Comparison of ENCODE assay signal across 8 cellular contexts in genomic region chr1:36307601-36308330, GRCh38. TPM values are rescaled to one million over a fixed set of nuclear protein-coding genes. Genes with fewer than 3 reads are reported as not detected.
DNase-seq lines count a peak whose midpoint lies in the region; ATAC-seq and TF ChIP-seq lines count a peak whose summit lies in the region.

No MANE protein-coding gene starts in this region.

- TF ChIP-seq CTCF in activated CD8-positive, alpha-beta T cell treated with anti-CD3 and anti-CD28 coated beads for 36 hours (IDR thresholded peaks at IDR 0.05) = no peak

- H3K4me1 Mint-ChIP-seq in activated CD4-positive, alpha-beta T cell treated with anti-CD3 and anti-CD28 coated beads for 36 hours = peaks cover 37% of the 10 kb centered on the region
- peaks cover 30% of the 10 kb centered on the region for H3K4me1 Mint-ChIP-seq in activated CD8-positive, alpha-beta T cell treated with anti-CD3 and anti-CD28 coated beads for 36 hours (ENCODE audit: low read depth)
- H3K4me1 Mint-ChIP-seq in stimulated activated naive B cell treated with anti-CD40 and anti-IgM and Interleukin-4, amounts not matched to agents 10 μg/mL and 1 μg/mL and 100 μg/mL, for 72 hours = peaks cover 25 to 43% of the 10 kb centered on the region in 2 donors

- intact Hi-C loops in activated CD4-positive, alpha-beta T cell treated with anti-CD3 and anti-CD28 coated beads for 36 hours (cut with DNase I, micrococcal nuclease) = loop anchor here (1.0 to 5.0 kb wide), 8 partner anchors 15 to 1165 kb away; partner anchors contain the start of genes EVA1B (in 2 of the 2), AGO3 (in 1 of the 2), THRAP3 (in 1 of the 2) and TRAPPC3 (in 1 of the 2)
- intact Hi-C loops in activated CD8-positive, alpha-beta T cell treated with anti-CD3 and anti-CD28 coated beads for 36 hours (cut with micrococcal nuclease) = no loop called here

- no peaks in the 10 kb centered on the region for H3K9me3 ChIP-seq in iPS DF 6.9 (ENCODE audit: control insufficient read depth, insufficient read depth, low read length)

- no CpG with 5 or more reads among the region's 10 CpGs for WGBS in iPS DF 6.9 (ENCODE audit: insufficient coverage, insufficient read length)

- DNase-seq in activated CD4-positive, alpha-beta T cell treated with anti-CD3 and anti-CD28 coated beads for 36 hours = peak; percentile 22
- DNase-seq in activated CD4-positive, alpha-beta T cell treated with anti-CD3 and anti-CD28 coated beads, Interleukin-2, amount 50 U/mL, for 4 hours = no peak
- DNase-seq in activated CD8-positive, alpha-beta T cell treated with anti-CD3 and anti-CD28 coated beads for 36 hours = no peak
- DNase-seq in iPS DF 6.9 (ENCODE audit: low read depth, low spot score) (no peak), NCI-H510A treated with DMSO at 0.1 percent for 48 hours (lab: John Stamatoyannopoulos, UW) (no peak), nucleus accumbens (lab: John Stamatoyannopoulos, UW) (no peak)
- DNase-seq in stimulated activated naive B cell treated with anti-CD40 and anti-IgM and Interleukin-4, amounts not matched to agents 10 μg/mL and 1 μg/mL and 100 μg/mL, for 72 hours = no peak

- H3K27me3 Mint-ChIP-seq in activated CD4-positive, alpha-beta T cell treated with anti-CD3 and anti-CD28 coated beads for 36 hours = no peaks in the 10 kb centered on the region
- no peaks in the 10 kb centered on the region for H3K27me3 Mint-ChIP-seq in activated CD8-positive, alpha-beta T cell treated with anti-CD3 and anti-CD28 coated beads for 36 hours
- H3K27me3 Mint-ChIP-seq in stimulated activated naive B cell treated with anti-CD40 and anti-IgM and Interleukin-4, amounts not matched to agents 10 μg/mL and 1 μg/mL and 100 μg/mL, for 72 hours = peaks cover 0 to 3% of the 10 kb centered on the region in 2 donors

- CTCF ChIA-PET in activated CD4-positive, alpha-beta T cell treated with anti-CD3 and anti-CD28 coated beads for 36 hours (lab: Charles Lee) = interaction anchor here (1.6 kb wide), 1 partner anchor 112 kb away, joined by 6 read pairs; no protein-coding TSS in a partner anchor
- CTCF ChIA-PET in activated CD8-positive, alpha-beta T cell treated with anti-CD3 and anti-CD28 coated beads for 36 hours (lab: Charles Lee) = interaction anchor here (1.4 to 2.0 kb wide), 3 partner anchors 35 to 112 kb away, joined by 4 to 5 read pairs (median 5); no protein-coding TSS in a partner anchor

- H3K36me3 ChIP-seq in iPS DF 6.9 (ENCODE audit: control insufficient read depth, insufficient read depth, low read length) = 0 out of 2 replicates have a peak, but pooled peaks cover 4% of the 10 kb centered on the region

- no peaks in the 10 kb centered on the region for H3K9me3 Mint-ChIP-seq in activated CD4-positive, alpha-beta T cell treated with anti-CD3 and anti-CD28 coated beads for 36 hours (ENCODE audit: low read depth)
- H3K9me3 Mint-ChIP-seq in activated CD8-positive, alpha-beta T cell treated with anti-CD3 and anti-CD28 coated beads for 36 hours = no peaks in the 10 kb centered on the region
- no peaks in the 10 kb centered on the region for H3K9me3 Mint-ChIP-seq in stimulated activated naive B cell treated with anti-CD40 and anti-IgM and Interleukin-4, amounts not matched to agents 10 μg/mL and 1 μg/mL and 100 μg/mL, for 72 hours

- H3K4me1 ChIP-seq in iPS DF 6.9 (ENCODE audit: control insufficient read depth, insufficient read depth, low read length) = peaks cover 2% of the 10 kb centered on the region; the same call in 1 of the 2 replicates

- ATAC-seq in activated CD4-positive, alpha-beta T cell treated with anti-CD3 and anti-CD28 coated beads for 36 hours = no peak
- no peak for ATAC-seq in activated CD8-positive, alpha-beta T cell treated with anti-CD3 and anti-CD28 coated beads for 36 hours
- ATAC-seq in stimulated activated naive B cell treated with anti-CD40 and anti-IgM and Interleukin-4, amounts not matched to agents 10 μg/mL and 1 μg/mL and 100 μg/mL, for 72 hours (replicated peaks) = no peak
- ATAC-seq in GM18511 (IDR thresholded peaks at IDR 0.05; ENCODE audit: unreplicated experiment) = no peak

- POLR2A ChIA-PET in activated CD4-positive, alpha-beta T cell treated with anti-CD3 and anti-CD28 coated beads for 36 hours (lab: Charles Lee) = interaction anchor here (1.0 to 1.3 kb wide), 3 partner anchors 11 to 375 kb away, joined by 3 read pairs; no protein-coding TSS in a partner anchor
- POLR2A ChIA-PET in activated CD8-positive, alpha-beta T cell treated with anti-CD3 and anti-CD28 coated beads for 36 hours (lab: Charles Lee) = interaction anchor here (1.0 to 10.3 kb wide), 6 partner anchors 9 to 156 kb away, joined by 3 to 89 read pairs (median 4); partner anchors contain the start of gene EVA1B

- peaks cover 46% of the 10 kb centered on the region for H3K36me3 Mint-ChIP-seq in activated CD4-positive, alpha-beta T cell treated with anti-CD3 and anti-CD28 coated beads for 36 hours (ENCODE audit: low read depth)
- H3K36me3 Mint-ChIP-seq in activated CD8-positive, alpha-beta T cell treated with anti-CD3 and anti-CD28 coated beads for 36 hours (ENCODE audit: low read depth) = peaks cover 26% of the 10 kb centered on the region
- H3K36me3 Mint-ChIP-seq in stimulated activated naive B cell treated with anti-CD40 and anti-IgM and Interleukin-4, amounts not matched to agents 10 μg/mL and 1 μg/mL and 100 μg/mL, for 72 hours = peaks cover 18 to 38% of the 10 kb centered on the region in 2 donors

- H3K27ac Mint-ChIP-seq in activated CD4-positive, alpha-beta T cell treated with anti-CD3 and anti-CD28 coated beads for 36 hours = peak overlapping the region; percentile 96
- peak overlapping the region; percentile 53 for H3K27ac Mint-ChIP-seq in activated CD8-positive, alpha-beta T cell treated with anti-CD3 and anti-CD28 coated beads for 36 hours
- H3K27ac Mint-ChIP-seq in stimulated activated naive B cell treated with anti-CD40 and anti-IgM and Interleukin-4, amounts not matched to agents 10 μg/mL and 1 μg/mL and 100 μg/mL, for 72 hours = no peak overlapping the region

- peak overlapping the region; percentile 32; the same call in 1 of the 2 replicates for H3K4me3 ChIP-seq in iPS DF 6.9 (ENCODE audit: low read length)

- no peak overlapping the region for H3K27ac ChIP-seq in iPS DF 6.9 (ENCODE audit: low read length)

- peak overlapping the region; percentile 98 for H3K4me3 Mint-ChIP-seq in activated CD4-positive, alpha-beta T cell treated with anti-CD3 and anti-CD28 coated beads for 36 hours
- peak overlapping the region; percentile 93 for H3K4me3 Mint-ChIP-seq in activated CD8-positive, alpha-beta T cell treated with anti-CD3 and anti-CD28 coated beads for 36 hours
- H3K4me3 Mint-ChIP-seq in stimulated activated naive B cell treated with anti-CD40 and anti-IgM and Interleukin-4, amounts not matched to agents 10 μg/mL and 1 μg/mL and 100 μg/mL, for 72 hours = peak overlapping the region; percentile 89 to 98

- H3K27me3 ChIP-seq in iPS DF 6.9 (ENCODE audit: control insufficient read depth, insufficient read depth, low read length) = no peaks in the 10 kb centered on the region

RNA-seq across cellular contexts. Expression of gene SH3D21, which starts 1.6 kb away (rescaled TPM):
- 10 to 100 TPM; 26.2 to 33.0 TPM for total RNA-seq in activated CD4-positive, alpha-beta T cell treated with anti-CD3 and anti-CD28 coated beads for 36 hours
- 10 to 100 TPM; 17.8 to 21.0 TPM for total RNA-seq in activated CD8-positive, alpha-beta T cell treated with anti-CD3 and anti-CD28 coated beads for 36 hours

RNA-seq across cellular contexts. Expression of gene EVA1B, which starts 15.7 kb away (rescaled TPM):
- 1 to 10 TPM; 2.7 to 3.1 TPM for total RNA-seq in activated CD4-positive, alpha-beta T cell treated with anti-CD3 and anti-CD28 coated beads for 36 hours
- 1 to 10 TPM; 5.8 to 6.5 TPM for total RNA-seq in activated CD8-positive, alpha-beta T cell treated with anti-CD3 and anti-CD28 coated beads for 36 hours
